1 cellular context compared by ENCODE assay signal in genomic region chr14:65073605-65074201, GRCh38.
TF ChIP-seq lines count a peak whose summit lies in the region.

No MANE protein-coding gene starts in this region.

TF ChIP-seq in GM23338, 12 proteins besides CTCF, POLR2A, EP300 and RAD21 (continued from another document):
- TF ChIP-seq ZNF462 (CRISPR knock-in tag; IDR thresholded peaks at IDR 0.05), result no peak
